ENCODE assay signal across 14 cellular contexts in genomic region chr10:15150563-15150962, GRCh38.
"Had no signal": no experiment of that assay in that cellular context is flagged by ENCODE, and none has a peak within 500 bp of the region (broad histone marks: within the 10 kb centered on the region; RNA-seq: fewer than 3 reads in every experiment).

No MANE protein-coding gene starts in this region.

- ATAC-seq: naive thymus-derived CD4-positive, alpha-beta T cell had no signal

- H3K27ac ChIP-seq: colonic mucosa, esophagus squamous epithelium, left ventricle myocardium inferior had no signal

- H3K27ac Mint-ChIP-seq: nephron progenitor cell had no signal

- H3K4me3 Mint-ChIP-seq: immature natural killer cell; naive thymus-derived CD4-positive, alpha-beta T cell; nephron progenitor cell had no signal

- H3K4me3 ChIP-seq: colonic mucosa, esophagus squamous epithelium, left ventricle myocardium inferior, lung had no signal

- DNase-seq: colonic mucosa; dermis blood vessel endothelial cell; esophagus squamous epithelium; foreskin fibroblast; immature natural killer cell; left ventricle myocardium inferior; naive thymus-derived CD4-positive, alpha-beta T cell; nephron progenitor cell; small intestine; stimulated activated CD4-positive, alpha-beta T cell treated with anti-CD3 and anti-CD28 coated beads, Interleukin-2, amount 100 ng/mL, for 48 hours; stimulated activated naive CD4-positive, alpha-beta T cell treated with Interleukin-2 at 50 U/mL for 16 hours; trophoblast cell had no signal

- H3K27me3 Mint-ChIP-seq: naive thymus-derived CD4-positive, alpha-beta T cell had no signal

- H3K36me3 Mint-ChIP-seq: immature natural killer cell had no signal

- H3K4me1 ChIP-seq: colonic mucosa, esophagus squamous epithelium had no signal

- FAIRE-seq: keratinocyte, small intestine had no signal

- H3K27me3 ChIP-seq: colonic mucosa, esophagus squamous epithelium had no signal

- H3K4me1 Mint-ChIP-seq: nephron progenitor cell had no signal

- H3K9me3 Mint-ChIP-seq: immature natural killer cell; naive thymus-derived CD4-positive, alpha-beta T cell had no signal

- H3K36me3 ChIP-seq: colonic mucosa, esophagus squamous epithelium, left ventricle myocardium inferior had no signal

- H3K9me3 ChIP-seq: colonic mucosa, esophagus squamous epithelium, left ventricle myocardium inferior had no signal
